Comparison of ENCODE assay signal across 26 cellular contexts in the genomic region with DNA sequence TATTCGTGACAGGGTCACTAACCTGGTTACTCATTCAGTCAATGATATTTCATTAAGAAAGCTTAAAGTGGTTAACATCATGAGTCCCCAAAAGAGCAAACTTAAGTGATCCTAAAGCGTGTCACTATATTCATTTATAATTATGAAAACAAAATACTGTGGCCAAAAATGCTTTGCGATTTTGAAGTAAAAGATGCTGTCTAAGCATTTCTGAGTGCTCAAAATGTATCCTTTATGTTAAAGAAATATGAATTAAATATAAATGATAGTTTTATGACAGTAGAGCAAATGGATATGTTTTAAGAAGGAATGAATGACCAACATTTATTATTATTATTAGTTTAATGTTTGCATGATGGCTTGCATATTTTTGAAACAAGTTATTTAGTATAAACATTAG.
DNase-seq lines count a peak whose midpoint lies in the region; ATAC-seq, FAIRE-seq and TF ChIP-seq lines count a peak whose summit lies in the region.
"Had no signal": no experiment of that assay in that cellular context is flagged by ENCODE, and none has a peak within 500 bp of the region (broad histone marks: within the 10 kb centered on the region; RNA-seq: fewer than 3 reads in every experiment).

No MANE protein-coding gene starts in this region.

- no peak overlapping the region for H3K9ac ChIP-seq in HepG2 (ENCODE audit: insufficient read depth, low read depth, low read length)
- H3K9ac ChIP-seq: BLaER1 had no signal

- CTCF ChIA-PET in HepG2 (lab: Yijun Ruan, JAX; ENCODE audit: low intra/inter-chr PET ratio, low total read pairs): no interaction called here

- H3K27ac ChIP-seq in HepG2 (ENCODE audit: extremely low read length, insufficient read depth, low read length) (no peak overlapping the region), right lobe of liver (no peak overlapping the region), ascending aorta (peak overlapping the region; percentile 77 to 85), thyroid gland (no peak overlapping the region)
- H3K27ac ChIP-seq: 22Rv1, BLaER1 had no signal

- no TSS peak for BruUV-seq in HepG2 (replicated peaks; lab: Mats Ljungman, UMichigan)

- 25% methylated on average over 3 of the region's 3 CpGs for WGBS in HepG2 (ENCODE audit: low lambda C conversion rate)
- WGBS in right lobe of liver (ENCODE audit: insufficient coverage, low coverage, low lambda C conversion rate, missing lambda C conversion rate): 84% methylated on average over 3 of the region's 3 CpGs
- 89 to 91% methylated on average over 3 of the region's 3 CpGs for WGBS in thyroid gland, 2 donors

- no peaks in the 10 kb centered on the region for H3K4me1 ChIP-seq in HepG2 (ENCODE audit: insufficient read depth, low read length)
- H3K4me1 ChIP-seq in right lobe of liver: no peaks in the 10 kb centered on the region
- H3K4me1 ChIP-seq in ascending aorta: peaks cover 0 to 19% of the 10 kb centered on the region in 2 donors
- H3K4me1 ChIP-seq in thyroid gland: no peaks in the 10 kb centered on the region

- POLR2A ChIA-PET in HepG2 (lab: Yijun Ruan, JAX): no interaction called here

- H3K9me3 ChIP-seq in HepG2 (ENCODE audit: low read length) (no peaks in the 10 kb centered on the region), right lobe of liver (no peaks in the 10 kb centered on the region), ascending aorta (no peaks in the 10 kb centered on the region), thyroid gland (no peaks in the 10 kb centered on the region)
- H3K9me3 ChIP-seq: BE2C had no signal

- no peaks in the 10 kb centered on the region for H3K79me2 ChIP-seq in HepG2 (ENCODE audit: insufficient read depth, low read length)

- H3K36me3 ChIP-seq in HepG2 (replicated peaks in 1 of 2; ENCODE audit: control insufficient read depth in 1 of 2, insufficient read depth in 2 of 2, low read length in 2 of 2) (no peaks in the 10 kb centered on the region), right lobe of liver (no peaks in the 10 kb centered on the region), ascending aorta (no peaks in the 10 kb centered on the region), thyroid gland (no peaks in the 10 kb centered on the region)
- H3K36me3 ChIP-seq: BE2C, BLaER1 had no signal

- intact Hi-C loops in HepG2 (cut with micrococcal nuclease; ENCODE audit: unreplicated experiment): no loop called here
- intact Hi-C loops in right lobe of liver (cut with DNase I): no loop called here
- intact Hi-C loops in ascending aorta (cut with DNase I): loop anchor here (5.0 kb wide), 1 partner anchor 33 kb away; no protein-coding TSS in a partner anchor
- intact Hi-C loops in thyroid gland (cut with DNase I): no loop called here

- no peak overlapping the region for H3K4me3 ChIP-seq in HepG2 (replicated peaks in 1 of 3; ENCODE audit: insufficient read depth in 1 of 3, low read depth in 2 of 3, low read length in 3 of 3)
- no peak overlapping the region for H3K4me3 ChIP-seq in right lobe of liver
- H3K4me3 ChIP-seq in ascending aorta: no peak overlapping the region
- no peak overlapping the region for H3K4me3 ChIP-seq in thyroid gland (replicated peaks in 1 of 3)
- H3K4me3 ChIP-seq: BLaER1, GM12878 had no signal

- no peak overlapping the region for H2AFZ ChIP-seq in HepG2 (ENCODE audit: low read length)

- FAIRE-seq in HepG2 (lab: Jason Lieb, UNC) (no peak), endometrium (lab: Jason Lieb, UNC) (peak; percentile 57)
- FAIRE-seq: GM12878, GM12892, GM18507 had no signal

- in situ Hi-C loops in HepG2 (cut with HindIII; ENCODE audit: extremely low pct_ligation_motif_present, low pct_unique_long_range_greater_than_20kb): no loop called here

- no peak overlapping the region for H3K4me2 ChIP-seq in HepG2 (ENCODE audit: low read depth, low read length)
- H3K4me2 ChIP-seq: BLaER1 had no signal

- no peak for DNase-seq in HepG2 (ENCODE audit: low spot score)
- no peak for DNase-seq in right lobe of liver
- DNase-seq in ascending aorta (ENCODE audit: low spot score in 2 of 2): no peak
- no peak for DNase-seq in thyroid gland
- no peak for DNase-seq in activated effector memory CD4-positive, alpha-beta T cell treated with anti-CD3 and anti-CD28 coated beads, Interleukin-2, amount 50 U/mL, for 16 hours
- DNase-seq: ACHN; BE2C; C1 segment of cervical spinal cord; CD4-positive, alpha-beta memory T cell; CD4-positive, CD25-positive, alpha-beta regulatory T cell; CD8-positive, alpha-beta memory T cell; COR-L47; DMS 273 treated with DMSO at 0.1 percent for 48 hours; DMS153; DMS53; DMS79; DND-41; EL; GDM1 had no signal

- no peak for TF ChIP-seq CTCF in HepG2 (CRISPR knock-in tag; IDR thresholded peaks at IDR 0.05)
- TF ChIP-seq CTCF in right lobe of liver (IDR thresholded peaks at IDR 0.05): no peak
- no peak for TF ChIP-seq CTCF in ascending aorta (IDR thresholded peaks at IDR 0.05)
- no peak for TF ChIP-seq CTCF in thyroid gland (IDR thresholded peaks at IDR 0.05)

- H3K27me3 ChIP-seq in HepG2 (ENCODE audit: control insufficient read depth in 1 of 2, insufficient read depth in 2 of 2, low read length in 2 of 2) (0 out of 5 replicates have a peak, but pooled peaks cover 0 to 4% of the 10 kb centered on the region in 2 experiments), right lobe of liver (no peaks in the 10 kb centered on the region), ascending aorta (no peaks in the 10 kb centered on the region), thyroid gland (no peaks in the 10 kb centered on the region)
- H3K27me3 ChIP-seq: BE2C, BLaER1 had no signal

- ATAC-seq in HepG2 (no peak), right lobe of liver (no peak), GM19351 (IDR thresholded peaks at IDR 0.05; ENCODE audit: unreplicated experiment) (no peak)
- ATAC-seq: GM12878 had no signal

- no peaks in the 10 kb centered on the region for H4K20me1 ChIP-seq in HepG2 (ENCODE audit: insufficient read depth, low read length)
- H4K20me1 ChIP-seq: BLaER1 had no signal

- no peak for TF ChIP-seq RAD21 in HepG2 (CRISPR knock-in tag; IDR thresholded peaks at IDR 0.05)

- no peak for TF ChIP-seq EP300 in HepG2 (IDR thresholded peaks at IDR 0.05; ENCODE audit: low read depth in 2 of 2, low read length in 2 of 2)
- TF ChIP-seq EP300 in HepG2 (CRISPR knock-in tag; IDR thresholded peaks at IDR 0.05; ENCODE audit: borderline replicate concordance): no peak

- TF ChIP-seq POLR2A in HepG2 (IDR thresholded peaks at IDR 0.05; ENCODE audit: insufficient read depth in 1 of 2, low read depth in 2 of 2, low read length in 2 of 2): no peak
- no peak for TF ChIP-seq POLR2A in right lobe of liver (IDR thresholded peaks at IDR 0.05)
- no peak for TF ChIP-seq POLR2A in thyroid gland (IDR thresholded peaks at IDR 0.05)

TF ChIP-seq in HepG2, 621 proteins besides CTCF, POLR2A, EP300 and RAD21 (continues in another document):
- TF ChIP-seq, protein P1, sequence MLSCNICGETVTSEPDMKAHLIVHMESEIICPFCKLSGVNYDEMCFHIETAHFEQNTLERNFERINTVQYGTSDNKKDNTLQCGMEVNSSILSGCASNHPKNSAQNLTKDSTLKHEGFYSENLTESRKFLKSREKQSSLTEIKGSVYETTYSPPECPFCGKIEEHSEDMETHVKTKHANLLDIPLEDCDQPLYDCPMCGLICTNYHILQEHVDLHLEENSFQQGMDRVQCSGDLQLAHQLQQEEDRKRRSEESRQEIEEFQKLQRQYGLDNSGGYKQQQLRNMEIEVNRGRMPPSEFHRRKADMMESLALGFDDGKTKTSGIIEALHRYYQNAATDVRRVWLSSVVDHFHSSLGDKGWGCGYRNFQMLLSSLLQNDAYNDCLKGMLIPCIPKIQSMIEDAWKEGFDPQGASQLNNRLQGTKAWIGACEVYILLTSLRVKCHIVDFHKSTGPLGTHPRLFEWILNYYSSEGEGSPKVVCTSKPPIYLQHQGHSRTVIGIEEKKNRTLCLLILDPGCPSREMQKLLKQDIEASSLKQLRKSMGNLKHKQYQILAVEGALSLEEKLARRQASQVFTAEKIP (CRISPR knock-in tag; IDR thresholded peaks at IDR 0.05; ENCODE audit: borderline replicate concordance): no peak
- TF ChIP-seq MAFK (conservative IDR thresholded peaks at IDR 0.05 in 1 of 2, IDR thresholded peaks at IDR 0.05 in 1 of 2; ENCODE audit: low read length in 2 of 2) (peak; percentile 20 to 69; a peak in 2 of 4 replicates), KLF16 (CRISPR knock-in tag; IDR thresholded peaks at IDR 0.05) (no peak), ZNF766 (CRISPR knock-in tag; IDR thresholded peaks at IDR 0.05; ENCODE audit: borderline replicate concordance) (no peak)

Comparison
In these comparisons a context has a peak if more than half of its experiments do, and no peak if none do; other contexts are left out.
1. H3K27ac ChIP-seq: peak in ascending aorta (2 of 2); none in HepG2 (single experiment), right lobe of liver (0 of 3) and thyroid gland (0 of 3).